In the genomic region with DNA sequence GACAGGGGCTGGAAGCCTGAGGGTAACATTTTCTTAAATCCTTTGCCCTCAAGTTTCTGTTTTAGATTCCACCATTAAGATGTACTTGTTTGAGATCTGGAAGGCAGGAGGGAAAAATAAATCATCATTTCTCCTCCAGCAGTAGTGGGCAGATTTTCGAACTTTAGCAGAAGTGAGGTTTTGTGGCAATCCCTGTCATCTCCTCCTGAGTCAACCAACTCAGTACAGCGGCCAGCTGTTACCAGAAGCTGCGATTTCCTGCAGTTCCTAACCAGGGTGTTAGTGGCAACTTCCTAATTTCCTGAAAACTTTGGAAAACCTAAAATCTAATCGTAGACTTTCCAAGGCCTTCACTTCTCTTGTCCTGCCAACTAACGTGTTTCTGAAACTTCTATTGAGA, we compare ENCODE assay signal across 12 cellular contexts.
DNase-seq lines count a peak whose midpoint lies in the region; ATAC-seq and TF ChIP-seq lines count a peak whose summit lies in the region.
"Had no signal": no experiment of that assay in that cellular context is flagged by ENCODE, and none has a peak within 500 bp of the region (broad histone marks: within the 10 kb centered on the region; RNA-seq: fewer than 3 reads in every experiment).

No MANE protein-coding gene starts in this region.

- no peak for TF ChIP-seq CTCF in activated B cell treated with CpG ODN at 0.5 μM for 24 hours (IDR thresholded peaks at IDR 0.05)
- TF ChIP-seq CTCF in neural progenitor cell (IDR thresholded peaks at IDR 0.05): no peak
- TF ChIP-seq CTCF in hepatocyte (IDR thresholded peaks at IDR 0.05; ENCODE audit: poor library complexity): no peak
- no peak for TF ChIP-seq CTCF in thyroid gland (IDR thresholded peaks at IDR 0.05)

- H3K4me3 ChIP-seq in neural progenitor cell (no peak overlapping the region), hepatocyte (no peak overlapping the region), thyroid gland (replicated peaks in 1 of 3) (no peak overlapping the region)
- H3K4me3 ChIP-seq: left lung had no signal

- H3K27ac ChIP-seq in neural progenitor cell (no peak overlapping the region), hepatocyte (no peak overlapping the region), thyroid gland (no peak overlapping the region)
- H3K27ac ChIP-seq: epithelial cell of prostate, left lung had no signal

- H4K20me1 ChIP-seq in neural progenitor cell (ENCODE audit: low read depth): no peaks in the 10 kb centered on the region
- H4K20me1 ChIP-seq in hepatocyte (ENCODE audit: insufficient read depth, poor library complexity, severe bottlenecking): no peaks in the 10 kb centered on the region

- no peaks in the 10 kb centered on the region for H3K9me3 Mint-ChIP-seq in activated B cell treated with CpG ODN at 0.5 μM for 24 hours
- no peaks in the 10 kb centered on the region for H3K9me3 Mint-ChIP-seq in neural progenitor cell

- H3K9me3 ChIP-seq in neural progenitor cell (ENCODE audit: low read depth) (no peaks in the 10 kb centered on the region), hepatocyte (ENCODE audit: low read depth) (no peaks in the 10 kb centered on the region), thyroid gland (no peaks in the 10 kb centered on the region)
- H3K9me3 ChIP-seq: left lung had no signal

- POLR2A ChIA-PET in activated B cell treated with CpG ODN at 0.5 μM for 24 hours (lab: Charles Lee): no interaction called here

- ATAC-seq in GM21723 (IDR thresholded peaks at IDR 0.05; ENCODE audit: unreplicated experiment): peak; percentile 64
- no peak for ATAC-seq in activated B cell treated with CpG ODN at 0.5 μM for 24 hours (ENCODE audit: low read depth)
- ATAC-seq: left lung had no signal

- H3K79me2 ChIP-seq in neural progenitor cell (ENCODE audit: low read depth) (no peaks in the 10 kb centered on the region), hepatocyte (no peaks in the 10 kb centered on the region)

- no peaks in the 10 kb centered on the region for H3K27me3 ChIP-seq in neural progenitor cell
- H3K27me3 ChIP-seq in hepatocyte: no peaks in the 10 kb centered on the region
- H3K27me3 ChIP-seq in thyroid gland: no peaks in the 10 kb centered on the region
- H3K27me3 ChIP-seq: left lung had no signal

- TF ChIP-seq POLR2A in thyroid gland (IDR thresholded peaks at IDR 0.05): no peak

- H3F3A ChIP-seq in neural progenitor cell (ENCODE audit: low read depth): no peaks in the 10 kb centered on the region

- H3K27ac Mint-ChIP-seq in activated B cell treated with CpG ODN at 0.5 μM for 24 hours: no peak overlapping the region
- no peak overlapping the region for H3K27ac Mint-ChIP-seq in neural progenitor cell

- H3K36me3 Mint-ChIP-seq in activated B cell treated with CpG ODN at 0.5 μM for 24 hours (ENCODE audit: low read depth) (no peaks in the 10 kb centered on the region), neural progenitor cell (no peaks in the 10 kb centered on the region)

- H3K4me2 ChIP-seq in neural progenitor cell (no peak overlapping the region), hepatocyte (no peak overlapping the region)

- H3K4me3 Mint-ChIP-seq in activated B cell treated with CpG ODN at 0.5 μM for 24 hours: peak overlapping the region; percentile 24
- no peak overlapping the region for H3K4me3 Mint-ChIP-seq in neural progenitor cell

- CTCF ChIA-PET in activated B cell treated with CpG ODN at 0.5 μM for 24 hours (lab: Charles Lee): no interaction called here

- WGBS in hepatocyte (ENCODE audit: low lambda C conversion rate, missing lambda C conversion rate): 81% methylated on average over 5 of the region's 5 CpGs
- 61 to 75% methylated on average over 5 of the region's 5 CpGs for WGBS in thyroid gland, 2 donors

- no peaks in the 10 kb centered on the region for H3K9me2 ChIP-seq in hepatocyte (replicated peaks; ENCODE audit: insufficient read depth)

- no peak overlapping the region for H3K9ac ChIP-seq in neural progenitor cell

- H3K4me1 ChIP-seq in neural progenitor cell (no peaks in the 10 kb centered on the region), hepatocyte (ENCODE audit: insufficient read depth) (no peaks in the 10 kb centered on the region), thyroid gland (no peaks in the 10 kb centered on the region)
- H3K4me1 ChIP-seq: left lung had no signal

- H3K27me3 Mint-ChIP-seq in activated B cell treated with CpG ODN at 0.5 μM for 24 hours (no peaks in the 10 kb centered on the region), neural progenitor cell (ENCODE audit: insufficient read depth, low read depth) (no peaks in the 10 kb centered on the region)

- peaks cover 4% of the 10 kb centered on the region for H3K4me1 Mint-ChIP-seq in activated B cell treated with CpG ODN at 0.5 μM for 24 hours
- H3K4me1 Mint-ChIP-seq in neural progenitor cell: no peaks in the 10 kb centered on the region

- peak overlapping the region; percentile 3 for H2AFZ ChIP-seq in neural progenitor cell (replicated peaks)
- H2AFZ ChIP-seq in hepatocyte: no peak overlapping the region

- intact Hi-C loops in activated B cell treated with CpG ODN at 0.5 μM for 24 hours (cut with micrococcal nuclease): no loop called here
- intact Hi-C loops in thyroid gland (cut with DNase I): no loop called here

- H3K36me3 ChIP-seq in neural progenitor cell: no peaks in the 10 kb centered on the region
- no peaks in the 10 kb centered on the region for H3K36me3 ChIP-seq in hepatocyte (replicated peaks; ENCODE audit: insufficient read depth, low read depth)
- H3K36me3 ChIP-seq in thyroid gland: no peaks in the 10 kb centered on the region
- H3K36me3 ChIP-seq: left lung had no signal

- peak; percentile 1 to 3 for DNase-seq in activated CD4-positive, alpha-beta T cell treated with anti-CD3 and anti-CD28 coated beads for 24 hours (ENCODE audit: low read depth in 2 of 2)
- DNase-seq in activated CD4-positive, alpha-beta T cell treated with anti-CD3 and anti-CD28 coated beads for 1 hour: no peak
- DNase-seq in activated B cell treated with CpG ODN at 0.5 μM for 24 hours: no peak
- DNase-seq in neural progenitor cell (ENCODE audit: low spot score): no peak
- DNase-seq in hepatocyte (ENCODE audit: low spot score): no peak
- DNase-seq in thyroid gland: no peak
- DNase-seq in NCI-H69 (lab: John Stamatoyannopoulos, UW): no peak
- DNase-seq: GOT3, left lung, NCI-H446 treated with DMSO at 0.1 percent for 48 hours had no signal

Comparison
In these comparisons a context has a peak if more than half of its experiments do, and no peak if none do; other contexts are left out.
1. DNase-seq: peak in activated CD4-positive, alpha-beta T cell treated with anti-CD3 and anti-CD28 coated beads for 24 hours (2 of 2); none in activated CD4-positive, alpha-beta T cell treated with anti-CD3 and anti-CD28 coated beads for 1 hour (single experiment), activated B cell treated with CpG ODN at 0.5 μM for 24 hours (single experiment), neural progenitor cell (single experiment), hepatocyte (single experiment), thyroid gland (0 of 2) and NCI-H69 (single experiment).